ENCODE assay signal across 1 cellular context in the genomic region with DNA sequence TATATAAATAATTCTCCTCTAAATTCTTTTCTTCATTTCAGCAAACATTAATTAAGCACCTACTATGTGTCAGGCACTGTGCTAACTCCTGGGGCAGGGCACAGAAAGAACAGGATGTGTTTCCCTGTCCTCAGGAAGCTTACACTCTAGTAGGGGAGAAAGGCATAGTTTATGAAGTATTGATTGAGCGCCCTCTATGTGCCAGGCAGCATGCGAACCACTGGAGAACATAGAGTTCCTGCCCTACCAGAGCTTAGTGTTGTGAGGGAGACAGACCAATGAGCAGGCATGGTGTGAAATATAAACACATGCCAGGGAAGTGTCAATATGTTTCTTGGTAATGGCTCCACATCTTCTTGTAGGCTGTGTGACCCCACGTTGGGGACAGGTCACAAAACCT.
TF ChIP-seq lines count a peak whose summit lies in the region.

No MANE protein-coding gene starts in this region.

TF ChIP-seq in GM23338, 12 proteins besides CTCF, POLR2A, EP300 and RAD21 (continued from another document):
- TF ChIP-seq CREB1 (CRISPR knock-in tag; IDR thresholded peaks at IDR 0.05; ENCODE audit: low read depth), result no peak
